8 cellular contexts compared by ENCODE assay signal in genomic region chr14:89399594-89400068, GRCh38. TPM values are rescaled to one million over a fixed set of nuclear protein-coding genes. Genes with fewer than 3 reads are reported as not detected.
A peak's percentile ranks its signal among the peaks of the same experiment; 100 is the strongest.
DNase-seq lines count a peak whose midpoint lies in the region; ATAC-seq, FAIRE-seq and TF ChIP-seq lines count a peak whose summit lies in the region.

No MANE protein-coding gene starts in this region.

- peaks cover 100% of the 10 kb centered on the region for H3K79me2 ChIP-seq in GM23338 (replicated peaks; ENCODE audit: insufficient read depth)

- H3K4me1 ChIP-seq in GM23338 (ENCODE audit: insufficient read depth), result peaks cover 64% of the 10 kb centered on the region
- H3K4me1 ChIP-seq in small intestine (ENCODE audit: control insufficient read depth in 2 of 2, insufficient read depth in 1 of 2, low read depth in 1 of 2, low read length in 1 of 2), result peaks cover 0 to 6% of the 10 kb centered on the region in 2 donors

- TF ChIP-seq CTCF in GM23338 (conservative IDR thresholded peaks at IDR 0.05; ENCODE audit: low read depth in 2 of 2) (no peak), fibroblast of the aortic adventitia (IDR thresholded peaks at IDR 0.05; ENCODE audit: insufficient read depth, low read length) (no peak)

- H3K9me2 ChIP-seq in GM23338 (ENCODE audit: insufficient read depth), result no peaks in the 10 kb centered on the region

- H3K4me1 Mint-ChIP-seq in GM23338, result peaks cover 73% of the 10 kb centered on the region
- peaks cover 65% of the 10 kb centered on the region for H3K4me1 Mint-ChIP-seq in activated naive CD4-positive, alpha-beta T cell treated with anti-CD3 and anti-CD28 coated beads for 36 hours (ENCODE audit: low read depth)

- H3K27ac Mint-ChIP-seq in GM23338, result peak overlapping the region; percentile 78; the same call in 1 of the 2 replicates
- H3K27ac Mint-ChIP-seq in activated naive CD4-positive, alpha-beta T cell treated with anti-CD3 and anti-CD28 coated beads for 36 hours, result no peak overlapping the region

- CTCF ChIA-PET in activated naive CD4-positive, alpha-beta T cell treated with anti-CD3 and anti-CD28 coated beads for 36 hours (lab: Charles Lee), result no interaction called here

- H3K27me3 ChIP-seq in GM23338 (ENCODE audit: insufficient read depth) (no peaks in the 10 kb centered on the region), small intestine (ENCODE audit: control insufficient read depth in 2 of 2, insufficient read depth in 2 of 2, low read length in 2 of 2) (no peaks in the 10 kb centered on the region)

- peaks cover 7% of the 10 kb centered on the region for H3K27me3 Mint-ChIP-seq in GM23338 (ENCODE audit: insufficient read depth, low read depth, poor library complexity)
- H3K27me3 Mint-ChIP-seq in activated naive CD4-positive, alpha-beta T cell treated with anti-CD3 and anti-CD28 coated beads for 36 hours (ENCODE audit: low read depth), result no peaks in the 10 kb centered on the region

- DNase-seq in GM23338 (ENCODE audit: low spot score), result peak; percentile 97
- DNase-seq in NCI-H82 treated with DMSO at 0.1 percent for 48 hours (lab: John Stamatoyannopoulos, UW; ENCODE audit: unreplicated experiment), result peak; percentile 3
- DNase-seq in fibroblast of the aortic adventitia (ENCODE audit: low read depth), result peak; percentile 71
- DNase-seq in pons (ENCODE audit: low spot score), result peak; percentile 53
- no peak for DNase-seq in small intestine
- no peak for DNase-seq in activated CD4-positive, alpha-beta T cell treated with anti-CD3 and anti-CD28 coated beads for 1 hour
- DNase-seq in activated naive CD4-positive, alpha-beta T cell treated with anti-CD3 and anti-CD28 coated beads for 36 hours, result no peak
- DNase-seq in NCI-H2029 treated with DMSO at 0.1 percent for 48 hours (lab: John Stamatoyannopoulos, UW), result no peak

- H3K9me3 Mint-ChIP-seq in GM23338, result no peaks in the 10 kb centered on the region
- H3K9me3 Mint-ChIP-seq in activated naive CD4-positive, alpha-beta T cell treated with anti-CD3 and anti-CD28 coated beads for 36 hours, result peaks cover 1% of the 10 kb centered on the region

- no peaks in the 10 kb centered on the region for H3K9me3 ChIP-seq in small intestine (ENCODE audit: control insufficient read depth, low read depth)

- H3K36me3 ChIP-seq in GM23338 (ENCODE audit: insufficient read depth) (0 out of 2 replicates have a peak, but pooled peaks cover 4% of the 10 kb centered on the region), small intestine (ENCODE audit: control insufficient read depth in 2 of 2, insufficient read depth in 2 of 2, low read length in 2 of 2) (peaks cover 3 to 9% of the 10 kb centered on the region in 2 donors)

- no peak overlapping the region for H3K4me3 Mint-ChIP-seq in GM23338
- H3K4me3 Mint-ChIP-seq in activated naive CD4-positive, alpha-beta T cell treated with anti-CD3 and anti-CD28 coated beads for 36 hours, result no peak overlapping the region

- intact Hi-C loops in activated naive CD4-positive, alpha-beta T cell treated with anti-CD3 and anti-CD28 coated beads for 36 hours (cut with micrococcal nuclease), result no loop called here

- H3K4me3 ChIP-seq in GM23338 (no peak overlapping the region), fibroblast of the aortic adventitia (ENCODE audit: low read depth, low read length) (peak overlapping the region; percentile 31), small intestine (ENCODE audit: low read depth in 1 of 2, low read length in 2 of 2) (no peak overlapping the region)

- H3K27ac ChIP-seq in GM23338 (ENCODE audit: low read depth) (no peak overlapping the region), small intestine (ENCODE audit: low read depth in 1 of 2, low read length in 1 of 2) (peak overlapping the region in 1 of 2 donors; percentile 18)

- H3K4me2 ChIP-seq in GM23338, result 0 out of 2 replicates have a peak overlapping the region, but pooled peaks have one; percentile 7

- H3K36me3 Mint-ChIP-seq in GM23338 (ENCODE audit: low read depth), result peaks cover 50% of the 10 kb centered on the region
- peaks cover 17% of the 10 kb centered on the region for H3K36me3 Mint-ChIP-seq in activated naive CD4-positive, alpha-beta T cell treated with anti-CD3 and anti-CD28 coated beads for 36 hours (ENCODE audit: low read depth)

- ATAC-seq in GM23338, result peak; percentile 71

- H4K20me1 ChIP-seq in GM23338 (replicated peaks; ENCODE audit: insufficient read depth), result peaks cover 88% of the 10 kb centered on the region

- no peaks in the 10 kb centered on the region; the same call in 1 of the 2 replicates for H3F3A ChIP-seq in GM23338 (replicated peaks; ENCODE audit: low read depth)

- 33 to 58% (median 54%) methylated on average over 10 of the region's 10 CpGs for WGBS in small intestine, 3 donors

- no peak overlapping the region for H2AFZ ChIP-seq in GM23338

- FAIRE-seq in small intestine (lab: Jason Lieb, UNC), result no peak

TF ChIP-seq in GM23338, 12 proteins besides CTCF, POLR2A, EP300 and RAD21:
- no peak for TF ChIP-seq EZH2 (IDR thresholded peaks at IDR 0.05; ENCODE audit: low read depth, unreplicated experiment)
- TF ChIP-seq POLR2AphosphoS5 (IDR thresholded peaks at IDR 0.05; ENCODE audit: low read depth), result no peak
- no peak for TF ChIP-seq CREB1 (CRISPR knock-in tag; IDR thresholded peaks at IDR 0.05; ENCODE audit: low read depth)
- TF ChIP-seq ETS1 (IDR thresholded peaks at IDR 0.05), result no peak

RNA-seq across cellular contexts. Expression of gene FOXN3, which starts 17.4 kb away (rescaled TPM):
- total RNA-seq in GM23338 (2014; rRNA removed; shearing (Covaris generic)), result 149 and 167 TPM in 2 replicates
- polyA plus RNA-seq in GM23338 (2016; fragmentation: Nextera tagmentation; extraction: Ambion mirVana), result 88.3 and 98.9 TPM in 2 replicates
- 35.3 and 39.4 TPM in 2 replicates for total RNA-seq in fibroblast of the aortic adventitia (ENCODE audit: low replicate concordance)
- 10 to 100 TPM; 22.0 to 47.3 (median 47.2) TPM for polyA plus RNA-seq in small intestine
- 10 to 100 TPM; 64.6 to 65.0 TPM for total RNA-seq in activated naive CD4-positive, alpha-beta T cell treated with anti-CD3 and anti-CD28 coated beads for 36 hours

Comparison
In these comparisons a context has a peak if more than half of its experiments do, and no peak if none do; other contexts are left out.
1. DNase-seq: peak in GM23338 (single experiment), NCI-H82 treated with DMSO at 0.1 percent for 48 hours (single experiment), fibroblast of the aortic adventitia (single experiment) and pons (single experiment); none in small intestine (single experiment), activated CD4-positive, alpha-beta T cell treated with anti-CD3 and anti-CD28 coated beads for 1 hour (single experiment), activated naive CD4-positive, alpha-beta T cell treated with anti-CD3 and anti-CD28 coated beads for 36 hours (single experiment) and NCI-H2029 treated with DMSO at 0.1 percent for 48 hours (single experiment).